Comparison of ENCODE assay signal across 9 cellular contexts in the genomic region with DNA sequence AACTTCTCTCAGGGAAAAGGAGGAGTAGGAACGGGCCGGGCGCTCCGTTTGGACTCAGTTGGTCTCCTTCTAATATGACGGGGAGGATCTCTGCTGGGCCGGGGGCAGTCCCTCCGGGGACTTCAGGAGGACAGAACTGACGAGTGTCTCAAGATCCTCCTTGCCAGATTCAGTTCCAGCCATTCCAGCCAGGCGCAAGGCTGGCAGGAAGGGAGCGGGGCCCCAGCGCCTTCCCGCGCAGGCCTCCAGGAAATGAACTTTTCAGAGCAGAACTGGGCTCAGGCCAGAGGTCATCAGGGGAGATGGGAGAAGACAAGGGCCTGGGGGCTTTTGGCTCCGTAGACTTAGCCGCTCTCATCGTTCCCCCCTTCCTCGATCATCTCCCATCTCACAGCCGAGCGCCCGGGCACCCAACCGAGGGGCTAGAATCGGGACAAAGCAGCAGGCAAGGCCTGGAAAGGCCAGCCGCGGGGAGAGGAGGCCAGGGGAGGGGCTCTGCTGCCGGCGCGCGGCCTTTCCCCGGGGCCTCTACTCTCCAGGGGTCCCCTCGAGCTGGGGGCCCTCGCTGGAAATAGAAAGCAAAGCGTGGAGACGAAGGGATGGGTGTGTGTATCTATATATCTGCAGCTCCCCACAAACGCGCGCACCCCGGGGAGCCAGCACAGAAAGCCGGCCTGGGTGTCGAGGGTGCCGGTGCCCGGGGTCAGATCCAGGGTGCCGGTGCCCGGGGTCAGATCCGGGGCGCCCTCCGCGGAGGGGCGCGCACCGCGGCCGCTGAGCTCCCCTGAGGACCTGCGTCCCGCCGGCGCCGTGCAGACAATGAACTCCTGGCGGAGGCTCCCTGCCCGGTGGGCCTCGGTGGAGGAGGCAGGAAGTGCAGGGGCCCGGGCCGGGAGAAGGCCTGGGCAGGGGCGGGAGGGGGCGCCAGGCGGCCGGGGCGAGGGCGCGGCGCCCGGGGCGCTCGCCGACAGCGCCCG. TPM values are rescaled to one million over a fixed set of nuclear protein-coding genes. Genes with fewer than 3 reads are reported as not detected.
DNase-seq lines count a peak whose midpoint lies in the region; ATAC-seq and TF ChIP-seq lines count a peak whose summit lies in the region.
"Had no signal": no experiment of that assay in that cellular context is flagged by ENCODE, and none has a peak within 500 bp of the region (broad histone marks: within the 10 kb centered on the region; RNA-seq: fewer than 3 reads in every experiment).

No MANE protein-coding gene starts in this region.

- ATAC-seq in left ventricle myocardium superior (peak; percentile 7), sciatic nerve (peak; percentile 14)

- TF ChIP-seq CTCF in HFF-Myc (IDR thresholded peaks at IDR 0.05; ENCODE audit: low read depth, low read length, missing control alignments) (no peak), WI38 (IDR thresholded peaks at IDR 0.05; ENCODE audit: low read depth, low read length) (no peak)

- intact Hi-C loops in left ventricle myocardium superior (cut with micrococcal nuclease) = no loop called here
- intact Hi-C loops in sciatic nerve (cut with DNase I) = no loop called here

- DNase-seq in EH (ENCODE audit: low read depth) (peak; percentile 4), HFF-Myc (ENCODE audit: extremely low read depth, low read depth) (no peak), left ventricle myocardium superior (peak; percentile 69), sciatic nerve (ENCODE audit: low spot score) (no peak), SW 1271 (lab: John Stamatoyannopoulos, UW) (no peak), NCI-H1048 (lab: John Stamatoyannopoulos, UW) (no peak), H4 (ENCODE audit: low spot score) (no peak)

- H3K4me3 ChIP-seq in HFF-Myc (replicated peaks; ENCODE audit: low read depth, low read length) = peak overlapping the region; percentile 42; the same call in 1 of the 2 replicates
- peak overlapping the region; percentile 57 for H3K4me3 ChIP-seq in WI38 (ENCODE audit: low read depth, low read length)

RNA-seq across cellular contexts. Expression of gene ZNF423, which starts 1.4 kb away (rescaled TPM):
- total RNA-seq in left ventricle myocardium superior (7.8 TPM), sciatic nerve (25.3 TPM)
- total RNA-seq in H4 (2014; rRNA removed; shearing (Covaris generic)) = 0.04 and 0.97 TPM in 2 replicates
- total RNA-seq: SK-MEL-5 had no signal

Comparison
In these comparisons a context has a peak if more than half of its experiments do, and no peak if none do; other contexts are left out.
1. DNase-seq: peak in EH (single experiment) and left ventricle myocardium superior (single experiment); none in HFF-Myc (single experiment), sciatic nerve (single experiment), SW 1271 (0 of 2), NCI-H1048 (single experiment) and H4 (single experiment).